In the genomic region with DNA sequence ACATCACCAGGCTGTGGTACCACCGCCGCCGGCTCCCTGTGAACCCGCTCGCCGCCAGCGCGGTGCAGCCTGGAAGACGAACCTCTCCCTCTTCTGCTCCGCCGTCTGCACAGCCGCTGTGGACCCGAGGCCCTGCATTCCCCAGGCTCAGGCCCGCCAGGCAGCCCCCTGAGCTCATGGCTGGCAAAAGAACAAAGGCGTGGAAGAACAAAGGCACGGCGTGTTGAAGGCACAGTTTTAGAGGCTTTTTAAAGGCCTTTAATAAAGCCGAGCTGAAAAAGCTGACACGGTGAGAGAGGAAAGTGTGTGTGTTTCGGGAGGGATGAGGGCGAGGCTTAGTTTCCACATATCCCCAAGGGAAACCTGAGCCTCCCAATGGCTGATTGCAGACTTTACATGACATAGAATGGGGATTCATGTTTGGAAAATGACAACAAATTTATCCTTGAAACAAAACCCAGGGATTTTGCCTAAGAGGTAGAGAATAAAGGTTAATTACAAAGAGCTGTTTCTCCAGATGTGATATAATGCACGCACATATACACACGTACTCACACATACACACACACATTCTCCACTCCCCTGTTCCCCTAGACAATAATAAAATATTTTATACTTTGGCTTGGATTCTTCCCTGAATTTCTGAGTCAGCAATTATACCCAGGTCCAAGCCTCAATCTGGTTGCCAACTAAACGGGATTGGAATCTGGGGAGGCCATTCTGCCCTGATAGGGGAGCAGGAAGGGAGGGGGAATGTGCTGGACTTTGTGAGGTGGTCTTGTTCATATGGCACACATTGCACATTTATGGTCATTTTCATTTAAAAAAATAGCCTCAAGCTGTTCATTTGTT, we compare ENCODE assay signal across 18 cellular contexts. TPM values are rescaled to one million over a fixed set of nuclear protein-coding genes. Genes with fewer than 3 reads are reported as not detected.
DNase-seq lines count a peak whose midpoint lies in the region; ATAC-seq, FAIRE-seq and TF ChIP-seq lines count a peak whose summit lies in the region.
"Had no signal": no experiment of that assay in that cellular context is flagged by ENCODE, and none has a peak within 500 bp of the region (broad histone marks: within the 10 kb centered on the region; RNA-seq: fewer than 3 reads in every experiment).

No MANE protein-coding gene starts in this region.

- peak overlapping the region in 5 of 12 donors; percentile 3 to 47 (median 11) for H3K27ac ChIP-seq in heart left ventricle
- H3K27ac ChIP-seq in tibial nerve: no peak overlapping the region
- H3K27ac ChIP-seq: right lobe of liver had no signal

- H3K27me3 ChIP-seq in heart left ventricle (no peaks in the 10 kb centered on the region), tibial nerve (no peaks in the 10 kb centered on the region)
- H3K27me3 ChIP-seq: right lobe of liver had no signal

- peak; percentile 33 to 56 (median 52) for ATAC-seq in heart left ventricle
- ATAC-seq: activated CD4-positive, CD25-positive, alpha-beta regulatory T cell treated with anti-CD3 and anti-CD28 coated beads, Interleukin-2, amount 50 U/mL, for 24 hours; left lobe of liver had no signal

- no peak for TF ChIP-seq CTCF in heart left ventricle (IDR thresholded peaks at IDR 0.05)
- TF ChIP-seq CTCF in choroid plexus epithelial cell (conservative IDR thresholded peaks at IDR 0.05; ENCODE audit: low read depth, low read length): no peak
- no peak for TF ChIP-seq CTCF in tibial nerve (IDR thresholded peaks at IDR 0.05)

- intact Hi-C loops in heart left ventricle (cut with DNase I): loop anchor here in 3 of 10 donors (5.0 to 10.0 kb wide), 3 partner anchors 37 to 260 kb away; a partner anchor contains a TSS
- intact Hi-C loops in cardiac septum (cut with DNase I): loop anchor here (10.0 kb wide), 1 partner anchor 260 kb away; a partner anchor contains a TSS

- no peak for TF ChIP-seq EP300 in tibial nerve (IDR thresholded peaks at IDR 0.05)

- FAIRE-seq in GM19239 (lab: Jason Lieb, UNC): no peak

- DNase-seq in heart left ventricle (peak in 2 of 5 donors; percentile 49 to 51), cardiac septum (ENCODE audit: low spot score) (no peak), choroid plexus epithelial cell (ENCODE audit: low read depth) (peak; percentile 54), iPS-NIHi7 (ENCODE audit: extremely low spot score) (peak; percentile 67), stromal cell of bone marrow (ENCODE audit: low read depth) (peak; percentile 65), RKO (ENCODE audit: low spot score) (no peak), GM19239 (ENCODE audit: insufficient read length, low spot score) (no peak), tibial nerve (ENCODE audit: low spot score in 2 of 2) (no peak)
- DNase-seq: 8988T; effector CD4-positive, alpha-beta T cell; GF-D8; NCI-H2029 treated with DMSO at 0.1 percent for 48 hours; right lobe of liver; SHP77 treated with DMSO at 0.1 percent for 48 hours; stimulated activated CD8-positive, alpha-beta memory T cell treated with anti-CD3 and anti-CD28 coated beads, Interleukin-4, amount 100 ng/mL, for 48 hours had no signal

- no peaks in the 10 kb centered on the region for H3K9me3 ChIP-seq in heart left ventricle
- no peaks in the 10 kb centered on the region for H3K9me3 ChIP-seq in tibial nerve
- H3K9me3 ChIP-seq: right lobe of liver had no signal

- peaks cover 0 to 28% (median 6%) of the 10 kb centered on the region in 12 donors for H3K4me1 ChIP-seq in heart left ventricle
- peaks cover 0 to 11% (median 0%) of the 10 kb centered on the region in 4 donors for H3K4me1 ChIP-seq in tibial nerve
- H3K4me1 ChIP-seq: right lobe of liver had no signal

- TF ChIP-seq POLR2A in heart left ventricle (IDR thresholded peaks at IDR 0.05) (no peak), tibial nerve (IDR thresholded peaks at IDR 0.05) (no peak)

- H3K4me3 ChIP-seq in heart left ventricle (peak overlapping the region in 9 of 12 donors; percentile 4 to 43 (median 27)), choroid plexus epithelial cell (ENCODE audit: low read depth, low read length) (peak overlapping the region; percentile 45), tibial nerve (no peak overlapping the region)
- H3K4me3 ChIP-seq: right lobe of liver had no signal

- WGBS in heart left ventricle, 4 donors: 47 to 52% (median 48%) methylated on average over 24 of the region's 24 CpGs
- 37 to 47% methylated on average over 15 to 24 of the region's 24 CpGs for WGBS in tibial nerve, 2 donors

- H3K36me3 ChIP-seq in heart left ventricle: no peaks in the 10 kb centered on the region
- H3K36me3 ChIP-seq in tibial nerve: no peaks in the 10 kb centered on the region
- H3K36me3 ChIP-seq: right lobe of liver had no signal

RNA-seq across cellular contexts. Expression of a gene that starts 39.7 kb away (rescaled TPM):
- total RNA-seq in heart left ventricle (1 to 10 TPM in 2 of 9 donors, under 1 TPM in 2, not detected in 5; 0.17 to 2.0 (median 0.93) TPM), cardiac septum (not detected), tibial nerve (1 to 10 TPM; 1.4 to 6.9 (median 3.9) TPM)
- under 1 TPM; 0.12 to 0.50 TPM for polyA plus RNA-seq in heart left ventricle
- total RNA-seq: HT-29, left lobe of liver, right lobe of liver had no signal

RNA-seq across cellular contexts. Expression of a gene that starts 47.9 kb away (rescaled TPM):
- total RNA-seq in heart left ventricle: 1 to 10 TPM in 1 of 9 donors, under 1 TPM in 3, not detected in 5; 0.18 to 1.1 (median 0.46) TPM
- not detected for polyA plus RNA-seq in heart left ventricle
- 0.81 TPM for total RNA-seq in cardiac septum
- total RNA-seq in tibial nerve: not detected
- total RNA-seq: HT-29, left lobe of liver had no signal

Comparison
In these comparisons a context has a peak if more than half of its experiments do, and no peak if none do; other contexts are left out.
1. DNase-seq: peak in choroid plexus epithelial cell (single experiment), iPS-NIHi7 (single experiment) and stromal cell of bone marrow (single experiment); none in cardiac septum (single experiment), RKO (single experiment), GM19239 (single experiment) and tibial nerve (0 of 2).
2. H3K4me3 ChIP-seq: peak in heart left ventricle (9 of 12) and choroid plexus epithelial cell (single experiment); none in tibial nerve (0 of 4).